Comparison of ENCODE assay signal across 10 cellular contexts in genomic region chr17:82330322-82331239, GRCh38. TPM values are rescaled to one million over a fixed set of nuclear protein-coding genes. Genes with fewer than 3 reads are reported as not detected.
DNase-seq lines count a peak whose midpoint lies in the region; ATAC-seq and FAIRE-seq lines count a peak whose summit lies in the region.
"Had no signal": no experiment of that assay in that cellular context is flagged by ENCODE, and none has a peak within 500 bp of the region (broad histone marks: within the 10 kb centered on the region; RNA-seq: fewer than 3 reads in every experiment).

No MANE protein-coding gene starts in this region.

- DNase-seq in Ammon's horn (ENCODE audit: low spot score) = peak; percentile 38
- DNase-seq in LHCN-M2 (ENCODE audit: low read depth) = peak; percentile 93
- DNase-seq in RCC 7860 (ENCODE audit: low spot score) = peak; percentile 57
- DNase-seq in iPS-NIHi11 (ENCODE audit: low spot score) = peak; percentile 5
- DNase-seq in stimulated activated naive CD8-positive, alpha-beta T cell treated with anti-CD3 and anti-CD28 coated beads, Interleukin-15, Interleukin-2, amounts not matched to agents 100 U/mL and 50 U/mL, for 24 hours = no peak
- DNase-seq in NOMO-1 treated with dmso at 0.1 percent for 144 hours (lab: John Stamatoyannopoulos, UW; ENCODE audit: unreplicated experiment) = no peak
- DNase-seq in inferior parietal cortex (ENCODE audit: extremely low spot score) = no peak

- FAIRE-seq in RCC 7860 (lab: Jason Lieb, UNC) = no peak

- ATAC-seq in GM19467 (IDR thresholded peaks at IDR 0.05; ENCODE audit: unreplicated experiment) = no peak
- ATAC-seq in stimulated activated naive CD8-positive, alpha-beta T cell treated with anti-CD3 and anti-CD28 coated beads, Interleukin-15, Interleukin-2, amounts not matched to agents 100 U/mL and 50 U/mL, for 24 hours = no peak

RNA-seq across cellular contexts. Expression of gene SECTM1, which starts 3.0 kb away (rescaled TPM):
- 139 and 147 TPM in 2 replicates for total RNA-seq in LHCN-M2 (2014; rRNA removed)
- polyA plus RNA-seq in LHCN-M2 (2012) = 76.8 TPM

RNA-seq across cellular contexts. Expression of gene CD7, which starts 13.2 kb away (rescaled TPM):
- 0.92 and 1.6 TPM in 2 replicates for total RNA-seq in LHCN-M2 (2014; rRNA removed)
- 0.27 TPM for polyA plus RNA-seq in LHCN-M2 (2012)
- total RNA-seq: temporal lobe had no signal

RNA-seq across cellular contexts. Expression of gene TEX19, which starts 28.5 kb away (rescaled TPM):
- total RNA-seq in LHCN-M2 (2014; rRNA removed) = 0.06 TPM in 2 replicates
- 0.04 TPM for polyA plus RNA-seq in LHCN-M2 (2012)
- total RNA-seq: temporal lobe had no signal

RNA-seq across cellular contexts. Expression of gene UTS2R, which starts 41.0 kb away (rescaled TPM):
- 0.11 TPM in 1 of 2 replicates, not detected in the other for total RNA-seq in LHCN-M2 (2014; rRNA removed)
- 0.27 TPM for polyA plus RNA-seq in LHCN-M2 (2012)
- total RNA-seq: temporal lobe had no signal
- polyA plus RNA-seq: IgD-negative memory B cell had no signal

RNA-seq across cellular contexts. Expression of gene CSNK1D, which starts 57.1 kb away (rescaled TPM):
- 38.9 and 51.3 TPM in 2 replicates for total RNA-seq in LHCN-M2 (2014; rRNA removed)
- 98.1 TPM for polyA plus RNA-seq in LHCN-M2 (2012)

Comparison
In these comparisons a context has a peak if more than half of its experiments do, and no peak if none do; other contexts are left out.
1. DNase-seq: peak in Ammon's horn (single experiment), LHCN-M2 (single experiment), RCC 7860 (single experiment) and iPS-NIHi11 (single experiment); none in stimulated activated naive CD8-positive, alpha-beta T cell treated with anti-CD3 and anti-CD28 coated beads, Interleukin-15, Interleukin-2, amounts not matched to agents 100 U/mL and 50 U/mL, for 24 hours (single experiment), NOMO-1 treated with dmso at 0.1 percent for 144 hours (single experiment) and inferior parietal cortex (single experiment).